ENCODE assay signal across 18 cellular contexts in genomic region chr3:39067286-39067685, GRCh38.
"Had no signal": no experiment of that assay in that cellular context is flagged by ENCODE, and none has a peak within 500 bp of the region (broad histone marks: within the 10 kb centered on the region; RNA-seq: fewer than 3 reads in every experiment).

No MANE protein-coding gene starts in this region.

- DNase-seq: activated CD4-positive, alpha-beta memory T cell treated with anti-CD3 and anti-CD28 coated beads for 36 hours; activated naive CD4-positive, alpha-beta T cell; activated T-cell treated with anti-CD3 and anti-CD28 coated beads, Interleukin-2, amount 50 U/mL, for 72 hours; effector memory CD8-positive, alpha-beta T cell; foreskin melanocyte; head of caudate nucleus; left lung; natural killer cell; occipital lobe; sigmoid colon; stimulated activated CD4-positive, alpha-beta T cell treated with anti-CD3 and anti-CD28 coated beads, Interleukin-12 subunit alpha, Interleukin-12 subunit beta, amount 100 ng/mL, for 4 hours; stimulated activated naive CD4-positive, alpha-beta T cell; upper lobe of right lung had no signal

- H3K27me3 ChIP-seq: left lung, sigmoid colon, suprapubic skin, upper lobe of right lung had no signal

- H3K27ac ChIP-seq: left lung, prostate gland, sigmoid colon, suprapubic skin, upper lobe of right lung, VCaP had no signal

- H3K9me3 ChIP-seq: left lung, prostate gland, sigmoid colon, suprapubic skin, upper lobe of right lung had no signal

- H3K4me1 ChIP-seq: left lung, prostate gland, sigmoid colon, upper lobe of right lung had no signal

- H3K4me3 Mint-ChIP-seq: activated CD4-positive, alpha-beta memory T cell treated with anti-CD3 and anti-CD28 coated beads for 36 hours; activated T-cell treated with anti-CD3 and anti-CD28 coated beads, Interleukin-2, amount 50 U/mL, for 72 hours; central memory CD8-positive, alpha-beta T cell; effector memory CD8-positive, alpha-beta T cell; memory B cell; natural killer cell had no signal

- H3K27me3 Mint-ChIP-seq: activated CD4-positive, alpha-beta memory T cell treated with anti-CD3 and anti-CD28 coated beads for 36 hours; central memory CD8-positive, alpha-beta T cell; effector memory CD8-positive, alpha-beta T cell; memory B cell had no signal

- ATAC-seq: activated T-cell treated with anti-CD3 and anti-CD28 coated beads, Interleukin-2, amount 50 U/mL, for 72 hours; effector memory CD8-positive, alpha-beta T cell; left lung; natural killer cell; upper lobe of right lung had no signal

- H3K4me3 ChIP-seq: left lung, prostate gland, sigmoid colon, suprapubic skin, upper lobe of right lung had no signal

- H3K36me3 ChIP-seq: prostate gland had no signal

- H3K27ac Mint-ChIP-seq: activated CD4-positive, alpha-beta memory T cell treated with anti-CD3 and anti-CD28 coated beads for 36 hours; activated T-cell treated with anti-CD3 and anti-CD28 coated beads, Interleukin-2, amount 50 U/mL, for 72 hours; memory B cell; natural killer cell had no signal
